ENCODE assay signal across 8 cellular contexts in genomic region chr17:61400786-61401279, GRCh38. TPM values are rescaled to one million over a fixed set of nuclear protein-coding genes. Genes with fewer than 3 reads are reported as not detected.
DNase-seq lines count a peak whose midpoint lies in the region; ATAC-seq and TF ChIP-seq lines count a peak whose summit lies in the region.

No MANE protein-coding gene starts in this region.

- H3K27me3 Mint-ChIP-seq in effector memory CD8-positive, alpha-beta T cell: peaks cover 50 to 61% of the 10 kb centered on the region in 2 donors
- H3K27me3 Mint-ChIP-seq in neural crest cell (ENCODE audit: low read depth): peaks cover 78% of the 10 kb centered on the region

- H3K36me3 Mint-ChIP-seq in effector memory CD8-positive, alpha-beta T cell (ENCODE audit: insufficient read depth): peaks cover 19% of the 10 kb centered on the region
- peaks cover 17% of the 10 kb centered on the region for H3K36me3 Mint-ChIP-seq in neural crest cell (ENCODE audit: low read depth)

- H3K9ac ChIP-seq in MM.1S (ENCODE audit: low read length): no peak overlapping the region

- no peak overlapping the region for H2AFZ ChIP-seq in MM.1S (ENCODE audit: low read length)

- no peaks in the 10 kb centered on the region for H3K9me3 ChIP-seq in MM.1S (replicated peaks; ENCODE audit: insufficient read depth, low read length)

- no peak overlapping the region for H3K27ac Mint-ChIP-seq in effector memory CD8-positive, alpha-beta T cell
- H3K27ac Mint-ChIP-seq in neural crest cell (ENCODE audit: unreplicated experiment): no peak overlapping the region

- H3F3A ChIP-seq in MM.1S (ENCODE audit: insufficient read depth, low read length): no peaks in the 10 kb centered on the region

- peak overlapping the region; percentile 67 for H3K4me3 ChIP-seq in AG10803 (ENCODE audit: low read length)
- peak overlapping the region; percentile 47 for H3K4me3 ChIP-seq in MM.1S (ENCODE audit: low read length)

- no peaks in the 10 kb centered on the region for H3K9me3 Mint-ChIP-seq in effector memory CD8-positive, alpha-beta T cell
- no peaks in the 10 kb centered on the region for H3K9me3 Mint-ChIP-seq in neural crest cell

- no peaks in the 10 kb centered on the region for H4K20me1 ChIP-seq in MM.1S (ENCODE audit: insufficient read depth, low read length)

- no peaks in the 10 kb centered on the region for H3K9me2 ChIP-seq in MM.1S (replicated peaks; ENCODE audit: insufficient read depth, low read length)

- ATAC-seq in effector memory CD8-positive, alpha-beta T cell (replicated peaks): peak; percentile 9

- no peaks in the 10 kb centered on the region for H3K79me2 ChIP-seq in MM.1S (ENCODE audit: low read length)

- H3K27me3 ChIP-seq in MM.1S (replicated peaks; ENCODE audit: insufficient read depth, low read length): peaks cover 65% of the 10 kb centered on the region

- TF ChIP-seq CTCF in AG10803 (conservative IDR thresholded peaks at IDR 0.05; ENCODE audit: low read length) (no peak), MM.1S (IDR thresholded peaks at IDR 0.05; ENCODE audit: low read length) (no peak), neural crest cell (conservative IDR thresholded peaks at IDR 0.05) (no peak)

- no peaks in the 10 kb centered on the region for H3K36me3 ChIP-seq in MM.1S (replicated peaks; ENCODE audit: insufficient read depth, low read length)

- H3K27ac ChIP-seq in MM.1S (ENCODE audit: low read length): no peak overlapping the region

- DNase-seq in AG10803 (ENCODE audit: low read depth) (no peak), MM.1S (no peak), neural crest cell (ENCODE audit: low read depth, low spot score) (no peak), NCI-H1417 (lab: John Stamatoyannopoulos, UW) (no peak), NCI-H226 (no peak), SHP77 treated with DMSO at 0.1 percent for 48 hours (lab: John Stamatoyannopoulos, UW) (no peak), activated gamma-delta T cell (lab: John Stamatoyannopoulos, UW) (no peak)
- no peak for DNase-seq in effector memory CD8-positive, alpha-beta T cell

- no peaks in the 10 kb centered on the region for H3K4me1 ChIP-seq in MM.1S (ENCODE audit: low read length)

- peak overlapping the region; percentile 67 to 74 for H3K4me3 Mint-ChIP-seq in effector memory CD8-positive, alpha-beta T cell
- H3K4me3 Mint-ChIP-seq in neural crest cell: peak overlapping the region; percentile 88

- H3K4me2 ChIP-seq in MM.1S (ENCODE audit: low read depth, low read length): peak overlapping the region; percentile 78; the same call in 1 of the 2 replicates

- H3K4me1 Mint-ChIP-seq in effector memory CD8-positive, alpha-beta T cell (ENCODE audit: low read depth in 2 of 2): peaks cover 31 to 35% of the 10 kb centered on the region in 2 donors
- H3K4me1 Mint-ChIP-seq in neural crest cell: peaks cover 40% of the 10 kb centered on the region

RNA-seq across cellular contexts. Expression of gene TBX2, which starts 1.2 kb away (rescaled TPM):
- total RNA-seq in neural crest cell: 16.1 and 18.7 TPM in 2 replicates

RNA-seq across cellular contexts. Expression of gene TBX4, which starts 51.4 kb away (rescaled TPM):
- not detected in 2 replicates for total RNA-seq in neural crest cell
